ENCODE assay signal across 1 cellular context in the genomic region with DNA sequence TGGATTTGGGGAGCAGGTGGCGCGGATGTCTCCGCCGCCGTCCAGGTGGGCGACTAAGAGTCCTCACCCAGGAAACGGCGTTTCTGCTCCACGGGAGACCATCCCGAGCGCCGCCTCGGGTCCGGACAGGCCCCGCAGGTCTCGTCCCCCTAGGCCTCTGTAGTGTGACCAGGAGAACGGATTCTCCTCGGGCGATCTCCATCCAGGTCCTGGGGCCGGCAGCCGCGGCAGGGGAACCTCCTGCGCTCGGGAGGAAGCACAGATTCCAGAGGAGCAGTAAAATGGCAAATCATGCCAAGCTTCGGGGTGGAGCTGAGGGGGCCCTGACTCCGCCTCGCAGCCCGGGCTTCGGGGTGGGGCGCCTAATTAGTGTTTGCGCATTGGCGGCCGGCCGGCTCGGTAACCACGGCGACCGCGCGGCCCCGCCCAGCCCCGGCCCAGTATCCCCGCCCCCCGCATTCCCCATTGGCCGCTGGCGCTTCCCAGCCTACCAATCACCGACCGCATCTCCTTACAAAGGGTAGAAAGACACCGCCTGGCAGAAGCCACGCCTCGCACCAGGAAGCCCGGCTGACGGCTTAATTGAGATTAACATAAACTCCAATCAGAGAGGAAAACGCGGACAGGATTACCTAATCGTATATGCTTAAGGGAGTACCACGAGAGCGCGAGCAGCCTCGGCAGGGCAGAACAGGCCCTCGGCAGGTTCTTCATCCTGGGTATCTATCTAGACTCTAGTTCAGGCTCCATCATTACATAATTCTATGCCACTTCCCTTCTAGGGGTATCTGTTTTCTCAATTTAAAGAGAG.
TF ChIP-seq lines count a peak whose summit lies in the region.

No MANE protein-coding gene starts in this region.

TF ChIP-seq in HepG2, 621 proteins besides CTCF, POLR2A, EP300 and RAD21 (continued from another document and continues in another):
- TF ChIP-seq, protein P1, sequence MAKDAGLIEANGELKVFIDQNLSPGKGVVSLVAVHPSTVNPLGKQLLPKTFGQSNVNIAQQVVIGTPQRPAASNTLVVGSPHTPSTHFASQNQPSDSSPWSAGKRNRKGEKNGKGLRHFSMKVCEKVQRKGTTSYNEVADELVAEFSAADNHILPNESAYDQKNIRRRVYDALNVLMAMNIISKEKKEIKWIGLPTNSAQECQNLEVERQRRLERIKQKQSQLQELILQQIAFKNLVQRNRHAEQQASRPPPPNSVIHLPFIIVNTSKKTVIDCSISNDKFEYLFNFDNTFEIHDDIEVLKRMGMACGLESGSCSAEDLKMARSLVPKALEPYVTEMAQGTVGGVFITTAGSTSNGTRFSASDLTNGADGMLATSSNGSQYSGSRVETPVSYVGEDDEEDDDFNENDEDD (CRISPR knock-in tag; IDR thresholded peaks at IDR 0.05; ENCODE audit: borderline replicate concordance), result no peak
- 0 out of 2 replicates have a peak, but pooled peaks have one; percentile 35 for TF ChIP-seq KLF6 (CRISPR knock-in tag; IDR thresholded peaks at IDR 0.05)
- TF ChIP-seq, protein P2, sequence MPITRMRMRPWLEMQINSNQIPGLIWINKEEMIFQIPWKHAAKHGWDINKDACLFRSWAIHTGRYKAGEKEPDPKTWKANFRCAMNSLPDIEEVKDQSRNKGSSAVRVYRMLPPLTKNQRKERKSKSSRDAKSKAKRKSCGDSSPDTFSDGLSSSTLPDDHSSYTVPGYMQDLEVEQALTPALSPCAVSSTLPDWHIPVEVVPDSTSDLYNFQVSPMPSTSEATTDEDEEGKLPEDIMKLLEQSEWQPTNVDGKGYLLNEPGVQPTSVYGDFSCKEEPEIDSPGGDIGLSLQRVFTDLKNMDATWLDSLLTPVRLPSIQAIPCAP (CRISPR knock-in tag; IDR thresholded peaks at IDR 0.05; ENCODE audit: low read depth), result no peak
- no peak for TF ChIP-seq ZNF326 (CRISPR knock-in tag; IDR thresholded peaks at IDR 0.05; ENCODE audit: borderline replicate concordance)
- TF ChIP-seq, protein P3, sequence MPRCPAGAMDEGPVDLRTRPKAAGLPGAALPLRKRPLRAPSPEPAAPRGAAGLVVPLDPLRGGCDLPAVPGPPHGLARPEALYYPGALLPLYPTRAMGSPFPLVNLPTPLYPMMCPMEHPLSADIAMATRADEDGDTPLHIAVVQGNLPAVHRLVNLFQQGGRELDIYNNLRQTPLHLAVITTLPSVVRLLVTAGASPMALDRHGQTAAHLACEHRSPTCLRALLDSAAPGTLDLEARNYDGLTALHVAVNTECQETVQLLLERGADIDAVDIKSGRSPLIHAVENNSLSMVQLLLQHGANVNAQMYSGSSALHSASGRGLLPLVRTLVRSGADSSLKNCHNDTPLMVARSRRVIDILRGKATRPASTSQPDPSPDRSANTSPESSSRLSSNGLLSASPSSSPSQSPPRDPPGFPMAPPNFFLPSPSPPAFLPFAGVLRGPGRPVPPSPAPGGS (CRISPR knock-in tag; IDR thresholded peaks at IDR 0.05), result no peak
- no peak for TF ChIP-seq ZNF616 (CRISPR knock-in tag; IDR thresholded peaks at IDR 0.05; ENCODE audit: low read depth)
- TF ChIP-seq TCF12 (IDR thresholded peaks at IDR 0.05), result no peak
- no peak for TF ChIP-seq TCF12 (CRISPR knock-in tag; IDR thresholded peaks at IDR 0.05)
- TF ChIP-seq ZNF468 (CRISPR knock-in tag; IDR thresholded peaks at IDR 0.05), result no peak
- TF ChIP-seq, protein P4, sequence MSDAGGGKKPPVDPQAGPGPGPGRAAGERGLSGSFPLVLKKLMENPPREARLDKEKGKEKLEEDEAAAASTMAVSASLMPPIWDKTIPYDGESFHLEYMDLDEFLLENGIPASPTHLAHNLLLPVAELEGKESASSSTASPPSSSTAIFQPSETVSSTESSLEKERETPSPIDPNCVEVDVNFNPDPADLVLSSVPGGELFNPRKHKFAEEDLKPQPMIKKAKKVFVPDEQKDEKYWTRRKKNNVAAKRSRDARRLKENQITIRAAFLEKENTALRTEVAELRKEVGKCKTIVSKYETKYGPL (CRISPR knock-in tag; IDR thresholded peaks at IDR 0.05), result no peak
- no peak for TF ChIP-seq DR1 (CRISPR knock-in tag; IDR thresholded peaks at IDR 0.05)
- TF ChIP-seq ADNP (CRISPR knock-in tag; IDR thresholded peaks at IDR 0.05), result no peak
- TF ChIP-seq, protein P5, sequence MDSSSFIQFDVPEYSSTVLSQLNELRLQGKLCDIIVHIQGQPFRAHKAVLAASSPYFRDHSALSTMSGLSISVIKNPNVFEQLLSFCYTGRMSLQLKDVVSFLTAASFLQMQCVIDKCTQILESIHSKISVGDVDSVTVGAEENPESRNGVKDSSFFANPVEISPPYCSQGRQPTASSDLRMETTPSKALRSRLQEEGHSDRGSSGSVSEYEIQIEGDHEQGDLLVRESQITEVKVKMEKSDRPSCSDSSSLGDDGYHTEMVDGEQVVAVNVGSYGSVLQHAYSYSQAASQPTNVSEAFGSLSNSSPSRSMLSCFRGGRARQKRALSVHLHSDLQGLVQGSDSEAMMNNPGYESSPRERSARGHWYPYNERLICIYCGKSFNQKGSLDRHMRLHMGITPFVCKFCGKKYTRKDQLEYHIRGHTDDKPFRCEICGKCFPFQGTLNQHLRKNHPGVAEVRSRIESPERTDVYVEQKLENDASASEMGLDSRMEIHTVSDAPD (CRISPR knock-in tag; IDR thresholded peaks at IDR 0.05), result no peak
- no peak for TF ChIP-seq ZSCAN12 (CRISPR knock-in tag; IDR thresholded peaks at IDR 0.05)
- TF ChIP-seq ZNF780A (CRISPR knock-in tag; IDR thresholded peaks at IDR 0.05), result no peak
- TF ChIP-seq ZNF24 (IDR thresholded peaks at IDR 0.05), result no peak
- TF ChIP-seq RBAK (CRISPR knock-in tag; IDR thresholded peaks at IDR 0.05), result no peak
- no peak for TF ChIP-seq NR1H2 (CRISPR knock-in tag; IDR thresholded peaks at IDR 0.05; ENCODE audit: borderline replicate concordance, low read depth)
- no peak for TF ChIP-seq TBX3 (IDR thresholded peaks at IDR 0.05; ENCODE audit: borderline replicate concordance)
- TF ChIP-seq, protein P6, sequence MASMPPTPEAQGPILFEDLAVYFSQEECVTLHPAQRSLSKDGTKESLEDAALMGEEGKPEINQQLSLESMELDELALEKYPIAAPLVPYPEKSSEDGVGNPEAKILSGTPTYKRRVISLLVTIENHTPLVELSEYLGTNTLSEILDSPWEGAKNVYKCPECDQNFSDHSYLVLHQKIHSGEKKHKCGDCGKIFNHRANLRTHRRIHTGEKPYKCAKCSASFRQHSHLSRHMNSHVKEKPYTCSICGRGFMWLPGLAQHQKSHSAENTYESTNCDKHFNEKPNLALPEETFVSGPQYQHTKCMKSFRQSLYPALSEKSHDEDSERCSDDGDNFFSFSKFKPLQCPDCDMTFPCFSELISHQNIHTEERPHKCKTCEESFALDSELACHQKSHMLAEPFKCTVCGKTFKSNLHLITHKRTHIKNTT (CRISPR knock-in tag; IDR thresholded peaks at IDR 0.05), result no peak
- TF ChIP-seq, protein P7, sequence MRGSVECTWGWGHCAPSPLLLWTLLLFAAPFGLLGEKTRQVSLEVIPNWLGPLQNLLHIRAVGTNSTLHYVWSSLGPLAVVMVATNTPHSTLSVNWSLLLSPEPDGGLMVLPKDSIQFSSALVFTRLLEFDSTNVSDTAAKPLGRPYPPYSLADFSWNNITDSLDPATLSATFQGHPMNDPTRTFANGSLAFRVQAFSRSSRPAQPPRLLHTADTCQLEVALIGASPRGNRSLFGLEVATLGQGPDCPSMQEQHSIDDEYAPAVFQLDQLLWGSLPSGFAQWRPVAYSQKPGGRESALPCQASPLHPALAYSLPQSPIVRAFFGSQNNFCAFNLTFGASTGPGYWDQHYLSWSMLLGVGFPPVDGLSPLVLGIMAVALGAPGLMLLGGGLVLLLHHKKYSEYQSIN (CRISPR knock-in tag; IDR thresholded peaks at IDR 0.05; ENCODE audit: borderline replicate concordance), result no peak
- TF ChIP-seq XRCC5 (optimal IDR thresholded peaks at IDR 0.05; ENCODE audit: low read length), result no peak
- TF ChIP-seq NKX3-1 (CRISPR knock-in tag; IDR thresholded peaks at IDR 0.05), result no peak
- no peak for TF ChIP-seq ZNF841 (CRISPR knock-in tag; IDR thresholded peaks at IDR 0.05; ENCODE audit: borderline replicate concordance)
- TF ChIP-seq, protein P8, sequence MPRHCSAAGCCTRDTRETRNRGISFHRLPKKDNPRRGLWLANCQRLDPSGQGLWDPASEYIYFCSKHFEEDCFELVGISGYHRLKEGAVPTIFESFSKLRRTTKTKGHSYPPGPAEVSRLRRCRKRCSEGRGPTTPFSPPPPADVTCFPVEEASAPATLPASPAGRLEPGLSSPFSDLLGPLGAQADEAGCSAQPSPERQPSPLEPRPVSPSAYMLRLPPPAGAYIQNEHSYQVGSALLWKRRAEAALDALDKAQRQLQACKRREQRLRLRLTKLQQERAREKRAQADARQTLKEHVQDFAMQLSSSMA (CRISPR knock-in tag; IDR thresholded peaks at IDR 0.05), result no peak
- no peak for TF ChIP-seq HMGA1 (CRISPR knock-in tag; conservative IDR thresholded peaks at IDR 0.05)
- TF ChIP-seq ZNF567 (CRISPR knock-in tag; IDR thresholded peaks at IDR 0.05; ENCODE audit: borderline replicate concordance), result no peak
- no peak for TF ChIP-seq ZNF792 (CRISPR knock-in tag; IDR thresholded peaks at IDR 0.05)
- TF ChIP-seq CENPT (CRISPR knock-in tag; IDR thresholded peaks at IDR 0.05; ENCODE audit: low read depth), result no peak
- no peak for TF ChIP-seq FOXA3 (CRISPR knock-in tag; IDR thresholded peaks at IDR 0.05)
- TF ChIP-seq MTA3 (CRISPR knock-in tag; IDR thresholded peaks at IDR 0.05), result no peak
- TF ChIP-seq, protein P9, sequence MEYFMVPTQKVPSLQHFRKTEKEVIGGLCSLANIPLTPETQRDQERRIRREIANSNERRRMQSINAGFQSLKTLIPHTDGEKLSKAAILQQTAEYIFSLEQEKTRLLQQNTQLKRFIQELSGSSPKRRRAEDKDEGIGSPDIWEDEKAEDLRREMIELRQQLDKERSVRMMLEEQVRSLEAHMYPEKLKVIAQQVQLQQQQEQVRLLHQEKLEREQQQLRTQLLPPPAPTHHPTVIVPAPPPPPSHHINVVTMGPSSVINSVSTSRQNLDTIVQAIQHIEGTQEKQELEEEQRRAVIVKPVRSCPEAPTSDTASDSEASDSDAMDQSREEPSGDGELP (IDR thresholded peaks at IDR 0.05; ENCODE audit: borderline replicate concordance, low read depth), result no peak
- no peak for TF ChIP-seq SOX6 (IDR thresholded peaks at IDR 0.05)
- peak; percentile 34; the same call in 1 of the 2 replicates for TF ChIP-seq SOX6 (CRISPR knock-in tag; IDR thresholded peaks at IDR 0.05)
- TF ChIP-seq, protein P10, sequence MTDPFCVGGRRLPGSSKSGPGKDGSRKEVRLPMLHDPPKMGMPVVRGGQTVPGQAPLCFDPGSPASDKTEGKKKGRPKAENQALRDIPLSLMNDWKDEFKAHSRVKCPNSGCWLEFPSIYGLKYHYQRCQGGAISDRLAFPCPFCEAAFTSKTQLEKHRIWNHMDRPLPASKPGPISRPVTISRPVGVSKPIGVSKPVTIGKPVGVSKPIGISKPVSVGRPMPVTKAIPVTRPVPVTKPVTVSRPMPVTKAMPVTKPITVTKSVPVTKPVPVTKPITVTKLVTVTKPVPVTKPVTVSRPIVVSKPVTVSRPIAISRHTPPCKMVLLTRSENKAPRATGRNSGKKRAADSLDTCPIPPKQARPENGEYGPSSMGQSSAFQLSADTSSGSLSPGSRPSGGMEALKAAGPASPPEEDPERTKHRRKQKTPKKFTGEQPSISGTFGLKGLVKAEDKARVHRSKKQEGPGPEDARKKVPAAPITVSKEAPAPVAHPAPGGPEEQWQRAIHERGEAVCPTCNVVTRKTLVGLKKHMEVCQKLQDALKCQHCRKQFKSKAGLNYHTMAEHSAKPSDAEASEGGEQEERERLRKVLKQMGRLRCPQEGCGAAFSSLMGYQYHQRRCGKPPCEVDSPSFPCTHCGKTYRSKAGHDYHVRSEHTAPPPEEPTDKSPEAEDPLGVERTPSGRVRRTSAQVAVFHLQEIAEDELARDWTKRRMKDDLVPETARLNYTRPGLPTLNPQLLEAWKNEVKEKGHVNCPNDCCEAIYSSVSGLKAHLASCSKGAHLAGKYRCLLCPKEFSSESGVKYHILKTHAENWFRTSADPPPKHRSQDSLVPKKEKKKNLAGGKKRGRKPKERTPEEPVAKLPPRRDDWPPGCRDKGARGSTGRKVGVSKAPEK (CRISPR knock-in tag; IDR thresholded peaks at IDR 0.05; ENCODE audit: borderline replicate concordance), result no peak
- no peak for TF ChIP-seq KDM1A (CRISPR knock-in tag; IDR thresholded peaks at IDR 0.05)
- TF ChIP-seq MZF1 (CRISPR knock-in tag; IDR thresholded peaks at IDR 0.05; ENCODE audit: borderline replicate concordance), result no peak
- TF ChIP-seq ETV5 (CRISPR knock-in tag; IDR thresholded peaks at IDR 0.05; ENCODE audit: borderline replicate concordance), result no peak; the same call in 1 of the 2 replicates
- no peak for TF ChIP-seq ZMYM3 (CRISPR knock-in tag; IDR thresholded peaks at IDR 0.05)
- TF ChIP-seq SRSF9 (IDR thresholded peaks at IDR 0.05; ENCODE audit: borderline replicate concordance, insufficient read depth, low read depth, low read length, poor library complexity, severe bottlenecking), result no peak
- TF ChIP-seq, protein P11, sequence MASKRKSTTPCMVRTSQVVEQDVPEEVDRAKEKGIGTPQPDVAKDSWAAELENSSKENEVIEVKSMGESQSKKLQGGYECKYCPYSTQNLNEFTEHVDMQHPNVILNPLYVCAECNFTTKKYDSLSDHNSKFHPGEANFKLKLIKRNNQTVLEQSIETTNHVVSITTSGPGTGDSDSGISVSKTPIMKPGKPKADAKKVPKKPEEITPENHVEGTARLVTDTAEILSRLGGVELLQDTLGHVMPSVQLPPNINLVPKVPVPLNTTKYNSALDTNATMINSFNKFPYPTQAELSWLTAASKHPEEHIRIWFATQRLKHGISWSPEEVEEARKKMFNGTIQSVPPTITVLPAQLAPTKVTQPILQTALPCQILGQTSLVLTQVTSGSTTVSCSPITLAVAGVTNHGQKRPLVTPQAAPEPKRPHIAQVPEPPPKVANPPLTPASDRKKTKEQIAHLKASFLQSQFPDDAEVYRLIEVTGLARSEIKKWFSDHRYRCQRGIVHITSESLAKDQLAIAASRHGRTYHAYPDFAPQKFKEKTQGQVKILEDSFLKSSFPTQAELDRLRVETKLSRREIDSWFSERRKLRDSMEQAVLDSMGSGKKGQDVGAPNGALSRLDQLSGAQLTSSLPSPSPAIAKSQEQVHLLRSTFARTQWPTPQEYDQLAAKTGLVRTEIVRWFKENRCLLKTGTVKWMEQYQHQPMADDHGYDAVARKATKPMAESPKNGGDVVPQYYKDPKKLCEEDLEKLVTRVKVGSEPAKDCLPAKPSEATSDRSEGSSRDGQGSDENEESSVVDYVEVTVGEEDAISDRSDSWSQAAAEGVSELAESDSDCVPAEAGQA (IDR thresholded peaks at IDR 0.05; ENCODE audit: low read depth), result no peak
- TF ChIP-seq, protein P11 (CRISPR knock-in tag; IDR thresholded peaks at IDR 0.05; ENCODE audit: borderline replicate concordance), result no peak
- no peak for TF ChIP-seq ZNF484 (CRISPR knock-in tag; IDR thresholded peaks at IDR 0.05; ENCODE audit: borderline replicate concordance, low read depth)
- no peak for TF ChIP-seq ZNF354B (CRISPR knock-in tag; IDR thresholded peaks at IDR 0.05)
